Comparison of ENCODE assay signal across 19 cellular contexts in the genomic region with DNA sequence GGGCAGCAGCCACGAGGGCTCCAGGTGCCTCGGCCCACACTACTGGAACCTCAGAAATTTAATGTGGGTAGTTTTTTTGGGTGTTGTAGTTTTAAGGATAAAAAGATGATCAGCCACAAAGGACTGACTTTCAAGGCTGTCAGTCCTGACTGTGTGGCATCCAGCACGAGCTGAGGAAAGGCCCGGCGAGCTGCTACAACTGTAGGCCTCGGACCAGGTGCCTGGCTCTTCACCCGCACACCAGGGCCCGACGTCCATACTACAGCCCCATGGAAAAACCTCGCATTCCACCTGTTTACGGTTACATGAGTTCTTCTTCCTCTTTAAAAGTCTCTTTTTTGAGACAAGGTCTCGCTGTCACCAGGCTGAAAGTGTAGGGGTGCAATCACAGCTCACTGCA. TPM values are rescaled to one million over a fixed set of nuclear protein-coding genes. Genes with fewer than 3 reads are reported as not detected.
"Had no signal": no experiment of that assay in that cellular context is flagged by ENCODE, and none has a peak within 500 bp of the region (broad histone marks: within the 10 kb centered on the region; RNA-seq: fewer than 3 reads in every experiment).

No MANE protein-coding gene starts in this region.

- H3K27me3 ChIP-seq: pancreas, stomach, testis had no signal

- ATAC-seq: activated T-helper 17 cell treated with anti-CD3 and anti-CD28 coated beads, Interleukin-2, amount 50 U/mL, for 72 hours; left cardiac atrium; pancreas; sciatic nerve; T-helper 17 cell; WTC11 had no signal

- FAIRE-seq: bronchial epithelial cell, frontal cortex, pancreas had no signal

- DNase-seq: activated CD4-positive, alpha-beta T cell treated with anti-CD3 and anti-CD28 coated beads, Interleukin-2, amount 10 ng/mL, durations not matched to agents 7 days and 5 days; activated naive CD4-positive, alpha-beta T cell treated with Interleukin-2 at 50 U/mL for 16 hours; dermis blood vessel endothelial cell; left cardiac atrium; stimulated activated CD4-positive, alpha-beta T cell treated with anti-CD3 and anti-CD28 coated beads, Interleukin-1b, Interleukin-23, amount 100 ng/mL, for 48 hours; stomach; T-helper 17 cell; testis had no signal

- H3K4me3 ChIP-seq: pancreas, testis had no signal

- H3K9me3 ChIP-seq: pancreas, stomach, testis had no signal

- H3K27ac ChIP-seq: pancreas, testis had no signal

RNA-seq across cellular contexts. Expression of a gene that starts 47.4 kb away (rescaled TPM):
- total RNA-seq: aorta, bronchial epithelial cell, cerebellum, epithelial cell of proximal tubule, frontal cortex, left cardiac atrium, lung microvascular endothelial cell, ureter had no signal
- polyA plus RNA-seq: aorta, pancreas had no signal
